8 cellular contexts compared by ENCODE assay signal in the genomic region with DNA sequence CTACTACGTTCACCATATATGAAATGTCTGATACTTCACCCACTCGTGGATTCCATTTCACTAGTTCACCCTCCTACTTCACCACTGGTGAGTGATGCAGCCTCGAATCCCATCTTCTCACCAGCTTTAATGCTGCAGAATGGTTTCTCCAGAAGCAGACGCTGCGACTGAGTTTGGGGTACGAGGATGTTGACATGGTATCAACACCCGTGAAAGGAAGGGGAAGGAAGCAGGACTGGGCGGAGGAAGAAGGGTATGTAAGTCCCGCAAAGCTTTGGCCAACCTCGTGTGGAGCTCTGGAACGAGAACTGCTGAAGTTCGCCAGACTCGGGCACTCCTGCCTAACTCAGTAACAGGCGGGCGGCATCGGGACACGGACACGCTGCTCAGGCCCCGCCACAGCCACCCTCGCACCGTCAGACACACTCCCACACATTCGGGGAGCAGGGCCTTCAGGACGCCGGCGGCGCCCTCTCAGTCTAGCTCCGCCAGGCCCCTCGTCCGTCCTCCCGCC. TPM values are rescaled to one million over a fixed set of nuclear protein-coding genes. Genes with fewer than 3 reads are reported as not detected.
DNase-seq lines count a peak whose midpoint lies in the region; ATAC-seq and TF ChIP-seq lines count a peak whose summit lies in the region.

No MANE protein-coding gene starts in this region.

- H3K27me3 ChIP-seq in esophagus muscularis mucosa: no peaks in the 10 kb centered on the region

- no peaks in the 10 kb centered on the region for H3K36me3 ChIP-seq in esophagus muscularis mucosa

- peaks cover 29% of the 10 kb centered on the region for H3K36me3 Mint-ChIP-seq in activated CD4-positive, alpha-beta T cell treated with anti-CD3 and anti-CD28 coated beads, Interleukin-2, amount 10 ng/mL, durations not matched to agents 24 days and 14 days (ENCODE audit: low read depth)
- H3K36me3 Mint-ChIP-seq in naive B cell: no peaks in the 10 kb centered on the region

- TF ChIP-seq CTCF in esophagus muscularis mucosa (IDR thresholded peaks at IDR 0.05): no peak

- peak overlapping the region; percentile 88 to 100 (median 96) for H3K4me3 ChIP-seq in esophagus muscularis mucosa

- no peaks in the 10 kb centered on the region for H3K9me3 Mint-ChIP-seq in activated CD4-positive, alpha-beta T cell treated with anti-CD3 and anti-CD28 coated beads, Interleukin-2, amount 10 ng/mL, durations not matched to agents 24 days and 14 days
- H3K9me3 Mint-ChIP-seq in naive B cell: no peaks in the 10 kb centered on the region

- DNase-seq in NCI-H2029 (lab: John Stamatoyannopoulos, UW): peak; percentile 7
- no peak for DNase-seq in NCI-H2029 treated with DMSO at 0.1 percent for 48 hours (lab: John Stamatoyannopoulos, UW)
- peak; percentile 62 for DNase-seq in KBM-7
- no peak for DNase-seq in activated CD4-positive, alpha-beta T cell treated with anti-CD3 and anti-CD28 coated beads, Interleukin-2, amount 10 ng/mL, durations not matched to agents 24 days and 14 days
- DNase-seq in esophagus muscularis mucosa (ENCODE audit: extremely low spot score): no peak
- peak; percentile 7 for DNase-seq in naive B cell
- peak; percentile 49 for DNase-seq in ureter (ENCODE audit: low spot score)

- H3K9me3 ChIP-seq in esophagus muscularis mucosa: no peaks in the 10 kb centered on the region

- peaks cover 37% of the 10 kb centered on the region for H3K4me1 Mint-ChIP-seq in activated CD4-positive, alpha-beta T cell treated with anti-CD3 and anti-CD28 coated beads, Interleukin-2, amount 10 ng/mL, durations not matched to agents 24 days and 14 days
- H3K4me1 Mint-ChIP-seq in naive B cell: peaks cover 10 to 43% (median 35%) of the 10 kb centered on the region in 3 donors

- no peak for TF ChIP-seq EP300 in esophagus muscularis mucosa (IDR thresholded peaks at IDR 0.05)

- H3K27ac ChIP-seq in esophagus muscularis mucosa (replicated peaks in 1 of 4): peak overlapping the region; percentile 89 to 94 (median 91)

- TF ChIP-seq POLR2A in esophagus muscularis mucosa (IDR thresholded peaks at IDR 0.05; ENCODE audit: low read depth): no peak

- H3K27me3 Mint-ChIP-seq in activated CD4-positive, alpha-beta T cell treated with anti-CD3 and anti-CD28 coated beads, Interleukin-2, amount 10 ng/mL, durations not matched to agents 24 days and 14 days: no peaks in the 10 kb centered on the region
- no peaks in the 10 kb centered on the region for H3K27me3 Mint-ChIP-seq in naive B cell

- intact Hi-C loops in activated CD4-positive, alpha-beta T cell treated with anti-CD3 and anti-CD28 coated beads, Interleukin-2, amount 10 ng/mL, durations not matched to agents 24 days and 14 days (cut with micrococcal nuclease): loop anchor here (1.0 to 5.0 kb wide), 4 partner anchors 133 to 316 kb away; partner anchors contain the start of genes PCNT and YBEY
- intact Hi-C loops in esophagus muscularis mucosa (cut with DNase I): loop anchor here (10.0 kb wide), 1 partner anchor 133 kb away; the partner anchor contains the start of genes C21orf58 and PCNT

- WGBS in esophagus muscularis mucosa: 3% methylated on average over 15 of the region's 30 CpGs

- peak overlapping the region; percentile 92 for H3K4me3 Mint-ChIP-seq in activated CD4-positive, alpha-beta T cell treated with anti-CD3 and anti-CD28 coated beads, Interleukin-2, amount 10 ng/mL, durations not matched to agents 24 days and 14 days
- peak overlapping the region; percentile 89 to 95 (median 90) for H3K4me3 Mint-ChIP-seq in naive B cell

- peak overlapping the region; percentile 96 for H3K27ac Mint-ChIP-seq in activated CD4-positive, alpha-beta T cell treated with anti-CD3 and anti-CD28 coated beads, Interleukin-2, amount 10 ng/mL, durations not matched to agents 24 days and 14 days
- peak overlapping the region; percentile 76 to 96 (median 94) for H3K27ac Mint-ChIP-seq in naive B cell

- in situ Hi-C loops in KBM-7 (cut with MboI; ENCODE audit: low pct_unique_long_range_greater_than_20kb, low sequenced_read_pairs): no loop called here

- peaks cover 61 to 80% (median 69%) of the 10 kb centered on the region in 4 donors for H3K4me1 ChIP-seq in esophagus muscularis mucosa

- ATAC-seq in GM21786 (IDR thresholded peaks at IDR 0.05; ENCODE audit: unreplicated experiment) (peak; percentile 21), naive B cell (ENCODE audit: low read depth in 2 of 2) (peak; percentile 5 to 6)

RNA-seq across cellular contexts. Expression of gene DIP2A, which starts 0.8 kb away (rescaled TPM):
- total RNA-seq in activated CD4-positive, alpha-beta T cell treated with anti-CD3 and anti-CD28 coated beads, Interleukin-2, amount 10 ng/mL, durations not matched to agents 24 days and 14 days: 30.5 and 31.3 TPM in 2 replicates
- total RNA-seq in esophagus muscularis mucosa: 10 to 100 TPM; 19.2 to 33.4 (median 28.7) TPM
- polyA plus RNA-seq in naive B cell (ENCODE audit: low read depth in 6 of 6): 10 to 100 TPM in 1 of 6 donors, 1 to 10 TPM in 4, under 1 TPM in 1; 0.34 to 12.4 (median 7.3) TPM
- total RNA-seq in ureter: 52.9 TPM

Comparison
In these comparisons a context has a peak if more than half of its experiments do, and no peak if none do; other contexts are left out.
1. DNase-seq: peak in NCI-H2029 (single experiment), KBM-7 (single experiment), naive B cell (single experiment) and ureter (single experiment); none in NCI-H2029 treated with DMSO at 0.1 percent for 48 hours (single experiment), activated CD4-positive, alpha-beta T cell treated with anti-CD3 and anti-CD28 coated beads, Interleukin-2, amount 10 ng/mL, durations not matched to agents 24 days and 14 days (single experiment) and esophagus muscularis mucosa (single experiment).